ENCODE assay signal across 22 cellular contexts in genomic region chr3:136535906-136536305, GRCh38.
DNase-seq lines count a peak whose midpoint lies in the region; ATAC-seq and TF ChIP-seq lines count a peak whose summit lies in the region.
"Had no signal": no experiment of that assay in that cellular context is flagged by ENCODE, and none has a peak within 500 bp of the region (broad histone marks: within the 10 kb centered on the region; RNA-seq: fewer than 3 reads in every experiment).

No MANE protein-coding gene starts in this region.

- no peaks in the 10 kb centered on the region for H4K20me1 ChIP-seq in mammary epithelial cell (ENCODE audit: insufficient read depth, low read length)
- H4K20me1 ChIP-seq: BLaER1 had no signal

- H3K4me3 ChIP-seq in mammary epithelial cell (replicated peaks in 1 of 3; ENCODE audit: insufficient read depth in 1 of 3, low read depth in 2 of 3, low read length in 3 of 3) (no peak overlapping the region), mucosa of descending colon (no peak overlapping the region)
- H3K4me3 ChIP-seq: BLaER1, heart left ventricle had no signal

- TF ChIP-seq CTCF in mammary epithelial cell (conservative IDR thresholded peaks at IDR 0.05 in 1 of 2, IDR thresholded peaks at IDR 0.05 in 1 of 2; ENCODE audit: extremely low read depth in 1 of 2, insufficient read depth in 1 of 2, low read depth in 1 of 2, low read length in 2 of 2) (no peak), mucosa of descending colon (IDR thresholded peaks at IDR 0.05) (no peak)

- peaks cover 6% of the 10 kb centered on the region for H3K9me3 ChIP-seq in mammary epithelial cell (replicated peaks; ENCODE audit: insufficient read depth, low read length)
- H3K9me3 ChIP-seq in mucosa of descending colon: peaks cover 6% of the 10 kb centered on the region

- no TSS peak for BruUV-seq in mammary epithelial cell (replicated peaks; lab: Mats Ljungman, UMichigan)

- no peaks in the 10 kb centered on the region for H3K27me3 ChIP-seq in mammary epithelial cell (ENCODE audit: insufficient read depth, low read length)
- H3K27me3 ChIP-seq: BLaER1, heart left ventricle had no signal

- intact Hi-C loops in mammary epithelial cell (cut with micrococcal nuclease) (no loop called here), mucosa of descending colon (cut with DNase I, micrococcal nuclease) (no loop called here)

- 92% methylated on average over 3 of the region's 3 CpGs for WGBS in mammary epithelial cell (ENCODE audit: low coverage, missing lambda C conversion rate)

- no peak overlapping the region for H3K27ac ChIP-seq in mammary epithelial cell (ENCODE audit: insufficient read depth, low read depth, low read length)
- H3K27ac ChIP-seq: BLaER1, heart left ventricle, VCaP had no signal

- dilution Hi-C loops in mammary epithelial cell (cut with HindIII; ENCODE audit: low sequenced_read_pairs): no loop called here

- H3K4me2 ChIP-seq in mammary epithelial cell (ENCODE audit: insufficient read depth, low read depth, low read length): no peak overlapping the region
- H3K4me2 ChIP-seq: BLaER1 had no signal

- H2AFZ ChIP-seq in mammary epithelial cell (ENCODE audit: low read depth, low read length): no peak overlapping the region

- H3K79me2 ChIP-seq in mammary epithelial cell (ENCODE audit: insufficient read depth, low read length): peaks cover 12% of the 10 kb centered on the region

- DNase-seq in EL: peak; percentile 69
- peak; percentile 46 for DNase-seq in M059J (ENCODE audit: low read depth)
- DNase-seq in mammary epithelial cell: peak; percentile 32
- DNase-seq in iris pigment epithelial cell (ENCODE audit: low read depth): peak; percentile 74
- no peak for DNase-seq in amniotic stem cell (lab: John Stamatoyannopoulos, UW)
- DNase-seq in stimulated activated CD4-positive, alpha-beta T cell treated with anti-CD3 and anti-CD28 coated beads, Interleukin-12 subunit alpha, Interleukin-12 subunit beta, amount 100 ng/mL, for 4 hours: no peak
- DNase-seq in mucosa of descending colon: no peak
- DNase-seq: activated CD4-positive, alpha-beta T cell treated with anti-CD3 and anti-CD28 coated beads, Interleukin-2, amount 10 ng/mL, durations not matched to agents 24 days and 14 days; activated naive CD4-positive, alpha-beta T cell; activated T-cell treated with anti-CD3 and anti-CD28 coated beads, Interleukin-2, amount 50 U/mL, for 48 hours; heart left ventricle; Kasumi-1; mesendoderm; naive B cell; NCI-H1048; NCI-H187 treated with DMSO at 0.1 percent for 48 hours; NCI-H524 treated with DMSO at 0.1 percent for 48 hours; nucleus accumbens; stimulated activated CD4-positive, alpha-beta T cell treated with anti-CD3 and anti-CD28 coated beads, Interleukin-1b, Interleukin-23, amount 100 ng/mL, for 48 hours had no signal

- H3K4me1 ChIP-seq in mammary epithelial cell (ENCODE audit: insufficient read depth, low read length): no peaks in the 10 kb centered on the region
- no peaks in the 10 kb centered on the region for H3K4me1 ChIP-seq in mucosa of descending colon (ENCODE audit: low read depth)
- H3K4me1 ChIP-seq: BLaER1, heart left ventricle had no signal

- H3K9ac ChIP-seq in mammary epithelial cell (ENCODE audit: insufficient read depth, low read length): no peak overlapping the region
- H3K9ac ChIP-seq: BLaER1 had no signal

- CTCF ChIA-PET in mammary epithelial cell (lab: Charles Lee; ENCODE audit: low non-redundant PET): no interaction called here

- H3K36me3 ChIP-seq in mammary epithelial cell (ENCODE audit: insufficient read depth, low read length): no peaks in the 10 kb centered on the region
- no peaks in the 10 kb centered on the region for H3K36me3 ChIP-seq in mucosa of descending colon (ENCODE audit: low read depth)
- H3K36me3 ChIP-seq: heart left ventricle had no signal

- in situ Hi-C loops in mammary epithelial cell (cut with MboI; ENCODE audit: low sequenced_read_pairs in 2 of 2): no loop called here

- ATAC-seq in activated CD4-positive, CD25-positive, alpha-beta regulatory T cell treated with anti-CD3 and anti-CD28 coated beads, Interleukin-2, amount 50 U/mL, for 24 hours: no peak
- no peak for ATAC-seq in mucosa of descending colon
- ATAC-seq: heart left ventricle had no signal

Comparison
In these comparisons a context has a peak if more than half of its experiments do, and no peak if none do; other contexts are left out.
1. DNase-seq: peak in EL (single experiment), M059J (single experiment), mammary epithelial cell (single experiment) and iris pigment epithelial cell (single experiment); none in amniotic stem cell (single experiment), stimulated activated CD4-positive, alpha-beta T cell treated with anti-CD3 and anti-CD28 coated beads, Interleukin-12 subunit alpha, Interleukin-12 subunit beta, amount 100 ng/mL, for 4 hours (single experiment) and mucosa of descending colon (0 of 3).